ENCODE assay signal across 1 cellular context in genomic region chr14:101732128-101732527, GRCh38.
TF ChIP-seq lines count a peak whose summit lies in the region.

No MANE protein-coding gene starts in this region.

TF ChIP-seq in K562, 482 proteins besides CTCF, POLR2A, EP300 and RAD21 (continued from another document and continues in another):
- TF ChIP-seq ZNF592 (IDR thresholded peaks at IDR 0.05) (peak; percentile 20; the same call in 1 of the 2 replicates), ZZZ3 (IDR thresholded peaks at IDR 0.05) (no peak), ZC3H4 (CRISPR knock-in tag; IDR thresholded peaks at IDR 0.05; ENCODE audit: borderline replicate concordance) (no peak), TAL1 (IDR thresholded peaks at IDR 0.05) (no peak), SREBF1 (IDR thresholded peaks at IDR 0.05; ENCODE audit: borderline replicate concordance, low read depth, low read length) (no peak), FOXP1 (CRISPR knock-in tag; IDR thresholded peaks at IDR 0.05) (no peak), E2F4 (CRISPR knock-in tag; IDR thresholded peaks at IDR 0.05; ENCODE audit: low read depth) (no peak), TCF3 (CRISPR knock-in tag; IDR thresholded peaks at IDR 0.05) (peak; percentile 33; the same call in 1 of the 2 replicates), ZNF57 (CRISPR knock-in tag; IDR thresholded peaks at IDR 0.05) (no peak), ZFP91 (CRISPR knock-in tag; IDR thresholded peaks at IDR 0.05) (no peak), CREB3 (tag; conservative IDR thresholded peaks at IDR 0.05; ENCODE audit: low read depth) (no peak), TAF9B (IDR thresholded peaks at IDR 0.05; ENCODE audit: partially characterized antibody) (no peak), PTTG1 (tag; IDR thresholded peaks at IDR 0.05; ENCODE audit: low read depth) (no peak), STAT6 (CRISPR knock-in tag; IDR thresholded peaks at IDR 0.05) (no peak), FOSL1 (tag; conservative IDR thresholded peaks at IDR 0.05) (no peak; the same call in none of the 2 replicates), ZBTB5 (IDR thresholded peaks at IDR 0.05) (no peak), ZNF589 (CRISPR knock-in tag; IDR thresholded peaks at IDR 0.05; ENCODE audit: low read depth) (no peak), PHF8 (IDR thresholded peaks at IDR 0.05; ENCODE audit: borderline replicate concordance, low read length) (no peak), ZNF766 (CRISPR knock-in tag; conservative IDR thresholded peaks at IDR 0.05) (0 out of 2 replicates have a peak, but pooled peaks have one; percentile 5), POU5F1 (IDR thresholded peaks at IDR 0.05; ENCODE audit: borderline replicate concordance, low read depth, low read length, partially characterized antibody) (no peak), KDM5B (IDR thresholded peaks at IDR 0.05; ENCODE audit: insufficient replicate concordance, low read depth, low read length) (no peak), BRF1 (IDR thresholded peaks at IDR 0.05; ENCODE audit: borderline replicate concordance, extremely low read depth, insufficient read length) (no peak), CHCHD3 (CRISPR knock-in tag; IDR thresholded peaks at IDR 0.05) (no peak), ZNF436 (CRISPR knock-in tag; IDR thresholded peaks at IDR 0.05) (no peak), EGR1 (conservative IDR thresholded peaks at IDR 0.05) (no peak), OTX1 (CRISPR knock-in tag; IDR thresholded peaks at IDR 0.05) (no peak), ZNF668 (CRISPR knock-in tag; IDR thresholded peaks at IDR 0.05) (no peak), NFXL1 (CRISPR knock-in tag; IDR thresholded peaks at IDR 0.05) (no peak), RHOXF2B (CRISPR knock-in tag; conservative IDR thresholded peaks at IDR 0.05) (no peak), TRIM24 (IDR thresholded peaks at IDR 0.05) (peak; percentile 89 to 90), HLTF (IDR thresholded peaks at IDR 0.05) (no peak), ZFPM2 (CRISPR knock-in tag; IDR thresholded peaks at IDR 0.05) (no peak), HNRNPUL1 (IDR thresholded peaks at IDR 0.05; ENCODE audit: low read length) (no peak), ETV5 (CRISPR knock-in tag; IDR thresholded peaks at IDR 0.05; ENCODE audit: low read depth) (no peak), ZNF707 (CRISPR knock-in tag; conservative IDR thresholded peaks at IDR 0.05) (no peak), ZNF165 (CRISPR knock-in tag; IDR thresholded peaks at IDR 0.05; ENCODE audit: borderline replicate concordance) (no peak), NR1H2 (CRISPR knock-in tag; IDR thresholded peaks at IDR 0.05) (no peak), ZNF785 (CRISPR knock-in tag; IDR thresholded peaks at IDR 0.05) (no peak), NFIC (IDR thresholded peaks at IDR 0.05) (peak; percentile 7; the same call in 1 of the 2 replicates), PRMT5 (CRISPR knock-in tag; IDR thresholded peaks at IDR 0.05) (no peak), RBM14 (IDR thresholded peaks at IDR 0.05; ENCODE audit: borderline replicate concordance, insufficient read depth, low read depth, low read length) (no peak), TSC22D4 (tag; IDR thresholded peaks at IDR 0.05) (no peak), TBL1XR1 (IDR thresholded peaks at IDR 0.05; ENCODE audit: low read length in 2 of 2) (no peak), SMAD2 (IDR thresholded peaks at IDR 0.05; ENCODE audit: low read depth, low read length) (no peak), RBFOX2 (IDR thresholded peaks at IDR 0.05; ENCODE audit: low read depth, low read length) (0 out of 2 replicates have a peak, but pooled peaks have one; percentile 4), HDAC1 (IDR thresholded peaks at IDR 0.05) (no peak), ZNF232 (CRISPR knock-in tag; IDR thresholded peaks at IDR 0.05) (no peak), PHF20 (IDR thresholded peaks at IDR 0.05; ENCODE audit: partially characterized antibody) (no peak), GABPB1 (CRISPR knock-in tag; IDR thresholded peaks at IDR 0.05) (no peak), NEUROD1 (IDR thresholded peaks at IDR 0.05; ENCODE audit: borderline replicate concordance, low read depth, low read length, partially characterized antibody) (no peak)
- TF ChIP-seq, protein P1, sequence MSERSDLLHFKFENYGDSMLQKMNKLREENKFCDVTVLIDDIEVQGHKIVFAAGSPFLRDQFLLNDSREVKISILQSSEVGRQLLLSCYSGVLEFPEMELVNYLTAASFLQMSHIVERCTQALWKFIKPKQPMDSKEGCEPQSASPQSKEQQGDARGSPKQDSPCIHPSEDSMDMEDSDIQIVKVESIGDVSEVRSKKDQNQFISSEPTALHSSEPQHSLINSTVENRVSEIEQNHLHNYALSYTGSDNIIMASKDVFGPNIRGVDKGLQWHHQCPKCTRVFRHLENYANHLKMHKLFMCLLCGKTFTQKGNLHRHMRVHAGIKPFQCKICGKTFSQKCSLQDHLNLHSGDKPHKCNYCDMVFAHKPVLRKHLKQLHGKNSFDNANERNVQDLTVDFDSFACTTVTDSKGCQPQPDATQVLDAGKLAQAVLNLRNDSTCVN (CRISPR knock-in tag; IDR thresholded peaks at IDR 0.05) = no peak
- TF ChIP-seq, protein P2, sequence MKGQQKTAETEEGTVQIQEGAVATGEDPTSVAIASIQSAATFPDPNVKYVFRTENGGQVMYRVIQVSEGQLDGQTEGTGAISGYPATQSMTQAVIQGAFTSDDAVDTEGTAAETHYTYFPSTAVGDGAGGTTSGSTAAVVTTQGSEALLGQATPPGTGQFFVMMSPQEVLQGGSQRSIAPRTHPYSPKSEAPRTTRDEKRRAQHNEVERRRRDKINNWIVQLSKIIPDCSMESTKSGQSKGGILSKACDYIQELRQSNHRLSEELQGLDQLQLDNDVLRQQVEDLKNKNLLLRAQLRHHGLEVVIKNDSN (CRISPR knock-in tag; IDR thresholded peaks at IDR 0.05) = no peak
- TF ChIP-seq, protein P3, sequence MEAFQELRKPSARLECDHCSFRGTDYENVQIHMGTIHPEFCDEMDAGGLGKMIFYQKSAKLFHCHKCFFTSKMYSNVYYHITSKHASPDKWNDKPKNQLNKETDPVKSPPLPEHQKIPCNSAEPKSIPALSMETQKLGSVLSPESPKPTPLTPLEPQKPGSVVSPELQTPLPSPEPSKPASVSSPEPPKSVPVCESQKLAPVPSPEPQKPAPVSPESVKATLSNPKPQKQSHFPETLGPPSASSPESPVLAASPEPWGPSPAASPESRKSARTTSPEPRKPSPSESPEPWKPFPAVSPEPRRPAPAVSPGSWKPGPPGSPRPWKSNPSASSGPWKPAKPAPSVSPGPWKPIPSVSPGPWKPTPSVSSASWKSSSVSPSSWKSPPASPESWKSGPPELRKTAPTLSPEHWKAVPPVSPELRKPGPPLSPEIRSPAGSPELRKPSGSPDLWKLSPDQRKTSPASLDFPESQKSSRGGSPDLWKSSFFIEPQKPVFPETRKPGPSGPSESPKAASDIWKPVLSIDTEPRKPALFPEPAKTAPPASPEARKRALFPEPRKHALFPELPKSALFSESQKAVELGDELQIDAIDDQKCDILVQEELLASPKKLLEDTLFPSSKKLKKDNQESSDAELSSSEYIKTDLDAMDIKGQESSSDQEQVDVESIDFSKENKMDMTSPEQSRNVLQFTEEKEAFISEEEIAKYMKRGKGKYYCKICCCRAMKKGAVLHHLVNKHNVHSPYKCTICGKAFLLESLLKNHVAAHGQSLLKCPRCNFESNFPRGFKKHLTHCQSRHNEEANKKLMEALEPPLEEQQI (IDR thresholded peaks at IDR 0.05) = no peak
